In genomic region chr2:121810959-121811853, GRCh38 we compare ENCODE assay signal across 8 cellular contexts. TPM values are rescaled to one million over a fixed set of nuclear protein-coding genes. Genes with fewer than 3 reads are reported as not detected.
DNase-seq lines count a peak whose midpoint lies in the region; ATAC-seq and TF ChIP-seq lines count a peak whose summit lies in the region.

No MANE protein-coding gene starts in this region.

- H3K4me3 ChIP-seq in astrocyte of the spinal cord (ENCODE audit: low read depth, low read length): no peak overlapping the region

- H3K27ac Mint-ChIP-seq in stimulated activated memory B cell treated with anti-CD40 and anti-IgM and Interleukin-4, amounts not matched to agents 10 μg/mL and 1 μg/mL and 100 μg/mL, for 72 hours: no peak overlapping the region

- TF ChIP-seq CTCF in astrocyte of the spinal cord (IDR thresholded peaks at IDR 0.05; ENCODE audit: low read depth, low read length): peak; percentile 60

- H3K4me3 Mint-ChIP-seq in stimulated activated memory B cell treated with anti-CD40 and anti-IgM and Interleukin-4, amounts not matched to agents 10 μg/mL and 1 μg/mL and 100 μg/mL, for 72 hours: no peak overlapping the region

- no peaks in the 10 kb centered on the region for H3K36me3 Mint-ChIP-seq in stimulated activated memory B cell treated with anti-CD40 and anti-IgM and Interleukin-4, amounts not matched to agents 10 μg/mL and 1 μg/mL and 100 μg/mL, for 72 hours

- DNase-seq in DMS79 (lab: John Stamatoyannopoulos, UW): peak; percentile 3
- DNase-seq in NCI-H460 (ENCODE audit: extremely low read depth, low read depth): peak; percentile 78
- DNase-seq in astrocyte of the spinal cord (ENCODE audit: low read depth, low spot score): peak; percentile 65
- peak; percentile 78 for DNase-seq in iPS-NIHi11 (ENCODE audit: low spot score)
- DNase-seq in cortex of kidney (lab: John Stamatoyannopoulos, UW): no peak

- H3K4me1 Mint-ChIP-seq in stimulated activated memory B cell treated with anti-CD40 and anti-IgM and Interleukin-4, amounts not matched to agents 10 μg/mL and 1 μg/mL and 100 μg/mL, for 72 hours: no peaks in the 10 kb centered on the region

- H3K27me3 Mint-ChIP-seq in stimulated activated memory B cell treated with anti-CD40 and anti-IgM and Interleukin-4, amounts not matched to agents 10 μg/mL and 1 μg/mL and 100 μg/mL, for 72 hours: peaks cover 27% of the 10 kb centered on the region

- ATAC-seq in GM19351 (IDR thresholded peaks at IDR 0.05; ENCODE audit: unreplicated experiment) (peak; percentile 97), HG03565 (IDR thresholded peaks at IDR 0.05; ENCODE audit: unreplicated experiment) (peak; percentile 78)
- peak; percentile 50 for ATAC-seq in stimulated activated memory B cell treated with anti-CD40 and anti-IgM and Interleukin-4, amounts not matched to agents 10 μg/mL and 1 μg/mL and 100 μg/mL, for 72 hours

- in situ Hi-C loops in astrocyte of the spinal cord (cut with HindIII; ENCODE audit: low sequenced_read_pairs): no loop called here

- peaks cover 5% of the 10 kb centered on the region for H3K9me3 Mint-ChIP-seq in stimulated activated memory B cell treated with anti-CD40 and anti-IgM and Interleukin-4, amounts not matched to agents 10 μg/mL and 1 μg/mL and 100 μg/mL, for 72 hours

RNA-seq across cellular contexts. Expression of gene TSN, which starts 55.8 kb away (rescaled TPM):
- 78.4 and 89.7 TPM in 2 replicates for total RNA-seq in NCI-H460 (2014; rRNA removed; shearing (Covaris generic))
- polyA plus RNA-seq in NCI-H460 (2014; cell fraction: nucleus; rRNA removed): 56.0 and 92.5 TPM in 2 replicates
